In genomic region chr12:70049596-70050360, GRCh38 we compare ENCODE assay signal across 9 cellular contexts.
DNase-seq lines count a peak whose midpoint lies in the region; ATAC-seq, FAIRE-seq and TF ChIP-seq lines count a peak whose summit lies in the region.
"Had no signal": no experiment of that assay in that cellular context is flagged by ENCODE, and none has a peak within 500 bp of the region (broad histone marks: within the 10 kb centered on the region; RNA-seq: fewer than 3 reads in every experiment).

No MANE protein-coding gene starts in this region.

- no peak overlapping the region for H3K27ac Mint-ChIP-seq in activated T-helper 2 cell treated with anti-CD3 and anti-CD28 coated beads, Interferon-gamma antibody, Interleukin-2, Interleukin-4, amounts not matched to agents 10 μg/mL and 5 μg/mL and 100 μg/mL, durations not matched to agents 14 hours and 24 hours and 36 hours

- no peaks in the 10 kb centered on the region for H3K9me2 ChIP-seq in Karpas-422 (replicated peaks; ENCODE audit: insufficient read depth, low read length)

- H3K27me3 ChIP-seq in Karpas-422 (ENCODE audit: low read length), result no peaks in the 10 kb centered on the region
- H3K27me3 ChIP-seq in esophagus squamous epithelium, result no peaks in the 10 kb centered on the region

- no peaks in the 10 kb centered on the region for H3K9me3 Mint-ChIP-seq in activated T-helper 2 cell treated with anti-CD3 and anti-CD28 coated beads, Interferon-gamma antibody, Interleukin-2, Interleukin-4, amounts not matched to agents 10 μg/mL and 5 μg/mL and 100 μg/mL, durations not matched to agents 14 hours and 24 hours and 36 hours

- H4K20me1 ChIP-seq in Karpas-422 (ENCODE audit: insufficient read depth, low read depth, low read length), result no peaks in the 10 kb centered on the region

- H3K27ac ChIP-seq in Karpas-422 (ENCODE audit: low read length) (peak overlapping the region; percentile 87), esophagus squamous epithelium (peak overlapping the region; percentile 53 to 71 (median 62))
- H3K27ac ChIP-seq: parathyroid adenoma had no signal

- intact Hi-C loops in esophagus squamous epithelium (cut with DNase I), result no loop called here
- intact Hi-C loops in posterior cingulate gyrus (cut with DNase I), result no loop called here
- intact Hi-C loops in activated T-helper 2 cell treated with anti-CD3 and anti-CD28 coated beads, Interferon-gamma antibody, Interleukin-2, Interleukin-4, amounts not matched to agents 10 μg/mL and 5 μg/mL and 100 μg/mL, durations not matched to agents 14 hours and 24 hours and 36 hours (cut with micrococcal nuclease), result loop anchor here (5.0 kb wide), 1 partner anchor 193 kb away; the partner anchor contains the start of gene CNOT2

- H3K79me2 ChIP-seq in Karpas-422 (ENCODE audit: low read length), result no peaks in the 10 kb centered on the region
- H3K79me2 ChIP-seq: parathyroid adenoma had no signal

- no peak overlapping the region for H3K4me3 Mint-ChIP-seq in activated T-helper 2 cell treated with anti-CD3 and anti-CD28 coated beads, Interferon-gamma antibody, Interleukin-2, Interleukin-4, amounts not matched to agents 10 μg/mL and 5 μg/mL and 100 μg/mL, durations not matched to agents 14 hours and 24 hours and 36 hours (ENCODE audit: low read depth)

- 0 out of 2 replicates have a peak overlapping the region, but pooled peaks have one; percentile 4 for H3K4me3 ChIP-seq in Karpas-422 (ENCODE audit: low read length)
- no peak overlapping the region for H3K4me3 ChIP-seq in esophagus squamous epithelium

- H3K9me3 ChIP-seq in Karpas-422 (ENCODE audit: low read length) (no peaks in the 10 kb centered on the region), esophagus squamous epithelium (no peaks in the 10 kb centered on the region)

- H3K9ac ChIP-seq in Karpas-422 (ENCODE audit: low read length), result peak overlapping the region; percentile 49
- H3K9ac ChIP-seq: parathyroid adenoma had no signal

- H3K4me1 ChIP-seq in Karpas-422 (ENCODE audit: low read length) (peaks cover 49% of the 10 kb centered on the region), esophagus squamous epithelium (peaks cover 0 to 61% (median 9%) of the 10 kb centered on the region in 3 donors)
- H3K4me1 ChIP-seq: parathyroid adenoma had no signal

- ATAC-seq in GM21576 (IDR thresholded peaks at IDR 0.05; ENCODE audit: unreplicated experiment), result peak; percentile 92

- H3K4me1 Mint-ChIP-seq in activated T-helper 2 cell treated with anti-CD3 and anti-CD28 coated beads, Interferon-gamma antibody, Interleukin-2, Interleukin-4, amounts not matched to agents 10 μg/mL and 5 μg/mL and 100 μg/mL, durations not matched to agents 14 hours and 24 hours and 36 hours (ENCODE audit: low read depth), result peaks cover 9% of the 10 kb centered on the region

- peak overlapping the region; percentile 47 for H3K4me2 ChIP-seq in Karpas-422 (ENCODE audit: low read depth, low read length, poor library complexity, severe bottlenecking)

- peak; percentile 93 for FAIRE-seq in GM18507 (lab: Jason Lieb, UNC)

- no peak for TF ChIP-seq POLR2A in esophagus squamous epithelium (IDR thresholded peaks at IDR 0.05)

- TF ChIP-seq CTCF in esophagus squamous epithelium (IDR thresholded peaks at IDR 0.05), result no peak

- no peaks in the 10 kb centered on the region for H3K36me3 Mint-ChIP-seq in activated T-helper 2 cell treated with anti-CD3 and anti-CD28 coated beads, Interferon-gamma antibody, Interleukin-2, Interleukin-4, amounts not matched to agents 10 μg/mL and 5 μg/mL and 100 μg/mL, durations not matched to agents 14 hours and 24 hours and 36 hours (ENCODE audit: low read depth)

- H3K36me3 ChIP-seq in Karpas-422 (ENCODE audit: insufficient read depth, low read length), result no peaks in the 10 kb centered on the region
- H3K36me3 ChIP-seq in esophagus squamous epithelium, result no peaks in the 10 kb centered on the region

- H3K27me3 Mint-ChIP-seq in activated T-helper 2 cell treated with anti-CD3 and anti-CD28 coated beads, Interferon-gamma antibody, Interleukin-2, Interleukin-4, amounts not matched to agents 10 μg/mL and 5 μg/mL and 100 μg/mL, durations not matched to agents 14 hours and 24 hours and 36 hours (ENCODE audit: low read depth), result peaks cover 2% of the 10 kb centered on the region

- peak overlapping the region; percentile 50 for H2AFZ ChIP-seq in Karpas-422 (ENCODE audit: low read length)
- H2AFZ ChIP-seq: parathyroid adenoma had no signal

- DNase-seq in GM18507 (ENCODE audit: extremely low spot score, insufficient read length, low read depth) (peak; percentile 9), Karpas-422 (peak; percentile 88), esophagus squamous epithelium (lab: John Stamatoyannopoulos, UW) (no peak), posterior cingulate gyrus (no peak), GOT3 (lab: John Stamatoyannopoulos, UW) (no peak), DMS114 treated with DMSO at 0.1 percent for 48 hours (lab: John Stamatoyannopoulos, UW; ENCODE audit: unreplicated experiment) (no peak)
- DNase-seq in activated T-helper 2 cell treated with anti-CD3 and anti-CD28 coated beads, Interferon-gamma antibody, Interleukin-2, Interleukin-4, amounts not matched to agents 10 μg/mL and 5 μg/mL and 100 μg/mL, durations not matched to agents 14 hours and 24 hours and 36 hours (ENCODE audit: low spot score), result no peak

- WGBS in esophagus squamous epithelium, 2 donors, result 44 to 45% methylated on average over 5 of the region's 5 CpGs

Comparison
In these comparisons a context has a peak if more than half of its experiments do, and no peak if none do; other contexts are left out.
1. DNase-seq: peak in GM18507 (single experiment) and Karpas-422 (single experiment); none in esophagus squamous epithelium (single experiment), posterior cingulate gyrus (0 of 10), activated T-helper 2 cell treated with anti-CD3 and anti-CD28 coated beads, Interferon-gamma antibody, Interleukin-2, Interleukin-4, amounts not matched to agents 10 μg/mL and 5 μg/mL and 100 μg/mL, durations not matched to agents 14 hours and 24 hours and 36 hours (single experiment), GOT3 (single experiment) and DMS114 treated with DMSO at 0.1 percent for 48 hours (single experiment).